In genomic region chr17:67629963-67630320, GRCh38 we compare ENCODE assay signal across 8 cellular contexts.
A peak's percentile ranks its signal among the peaks of the same experiment; 100 is the strongest.
DNase-seq lines count a peak whose midpoint lies in the region; ATAC-seq and TF ChIP-seq lines count a peak whose summit lies in the region.

No MANE protein-coding gene starts in this region.

- H3K4me3 ChIP-seq in RWPE2 (ENCODE audit: severe bottlenecking) (no peak overlapping the region), cardiac muscle cell (no peak overlapping the region), testis (no peak overlapping the region)
- no peak overlapping the region for H3K4me3 ChIP-seq in effector memory CD4-positive, alpha-beta T cell (ENCODE audit: insufficient read depth, low read depth, low read length, poor library complexity, severe bottlenecking)

- peaks cover 21% of the 10 kb centered on the region for H3K36me3 ChIP-seq in RWPE2 (ENCODE audit: low read depth)
- no peaks in the 10 kb centered on the region for H3K36me3 ChIP-seq in cardiac muscle cell
- H3K36me3 ChIP-seq in testis (ENCODE audit: low read depth, missing control alignments), result no peaks in the 10 kb centered on the region
- peaks cover 38% of the 10 kb centered on the region for H3K36me3 ChIP-seq in effector memory CD4-positive, alpha-beta T cell (ENCODE audit: control insufficient read depth, insufficient read depth, low read length)

- H3K9me3 ChIP-seq in CD4-positive, alpha-beta T cell (ENCODE audit: control insufficient read depth, low read length), result no peaks in the 10 kb centered on the region
- H3K9me3 ChIP-seq in RWPE2 (ENCODE audit: severe bottlenecking) (no peaks in the 10 kb centered on the region), cardiac muscle cell (ENCODE audit: low read depth) (no peaks in the 10 kb centered on the region), testis (no peaks in the 10 kb centered on the region)
- no peaks in the 10 kb centered on the region for H3K9me3 ChIP-seq in effector memory CD4-positive, alpha-beta T cell (ENCODE audit: control insufficient read depth, low read length)

- no peak for TF ChIP-seq POLR2A in testis (IDR thresholded peaks at IDR 0.05)

- no peaks in the 10 kb centered on the region for H3K27me3 Mint-ChIP-seq in CD4-positive, alpha-beta T cell
- no peaks in the 10 kb centered on the region for H3K27me3 Mint-ChIP-seq in stimulated activated naive B cell treated with anti-CD40 and anti-IgM and Interleukin-4, amounts not matched to agents 10 μg/mL and 1 μg/mL and 100 μg/mL, for 72 hours

- H3K4me3 Mint-ChIP-seq in CD4-positive, alpha-beta T cell, result no peak overlapping the region
- H3K4me3 Mint-ChIP-seq in stimulated activated naive B cell treated with anti-CD40 and anti-IgM and Interleukin-4, amounts not matched to agents 10 μg/mL and 1 μg/mL and 100 μg/mL, for 72 hours, result no peak overlapping the region

- TF ChIP-seq CTCF in CD4-positive, alpha-beta T cell (IDR thresholded peaks at IDR 0.05), result peak; percentile 37
- peak; percentile 60 for TF ChIP-seq CTCF in RWPE2 (IDR thresholded peaks at IDR 0.05; ENCODE audit: poor library complexity, severe bottlenecking)
- peak; percentile 57 for TF ChIP-seq CTCF in cardiac muscle cell (IDR thresholded peaks at IDR 0.05; ENCODE audit: low read depth, low read length)
- peak in 2 of 3 experiments; percentile 19 to 34 for TF ChIP-seq CTCF in testis (IDR thresholded peaks at IDR 0.05)

- no peaks in the 10 kb centered on the region for H3K27me3 ChIP-seq in CD4-positive, alpha-beta T cell (ENCODE audit: control insufficient read depth, insufficient read depth, low read length)
- H3K27me3 ChIP-seq in RWPE2 (ENCODE audit: insufficient read depth, poor library complexity, severe bottlenecking), result no peaks in the 10 kb centered on the region
- H3K27me3 ChIP-seq in cardiac muscle cell, result no peaks in the 10 kb centered on the region
- H3K27me3 ChIP-seq in testis, result no peaks in the 10 kb centered on the region
- H3K27me3 ChIP-seq in effector memory CD4-positive, alpha-beta T cell (replicated peaks; ENCODE audit: control insufficient read depth, insufficient read depth, low read length, poor library complexity, severe bottlenecking), result no peaks in the 10 kb centered on the region

- H3K27ac ChIP-seq in CD4-positive, alpha-beta T cell (ENCODE audit: low read depth, low read length), result no peak overlapping the region
- H3K27ac ChIP-seq in RWPE2 (ENCODE audit: poor library complexity, severe bottlenecking) (no peak overlapping the region), cardiac muscle cell (no peak overlapping the region), testis (no peak overlapping the region)
- no peak overlapping the region for H3K27ac ChIP-seq in effector memory CD4-positive, alpha-beta T cell (ENCODE audit: insufficient read depth, low read length, poor library complexity, severe bottlenecking)

- peak; percentile 44 for ATAC-seq in CD4-positive, alpha-beta T cell (ENCODE audit: poor library complexity)
- peak; percentile 67 for ATAC-seq in RWPE2 (ENCODE audit: low read depth)
- ATAC-seq in stimulated activated naive CD8-positive, alpha-beta T cell treated with anti-CD3 and anti-CD28 coated beads, Interleukin-15, Interleukin-2, amounts not matched to agents 100 U/mL and 50 U/mL, for 24 hours, result no peak
- ATAC-seq in stimulated activated naive B cell treated with anti-CD40 and anti-IgM and Interleukin-4, amounts not matched to agents 10 μg/mL and 1 μg/mL and 100 μg/mL, for 72 hours (replicated peaks), result no peak

- peaks cover 62% of the 10 kb centered on the region for H3K36me3 Mint-ChIP-seq in CD4-positive, alpha-beta T cell (ENCODE audit: low read depth)
- peaks cover 23 to 25% of the 10 kb centered on the region in 2 donors for H3K36me3 Mint-ChIP-seq in stimulated activated naive B cell treated with anti-CD40 and anti-IgM and Interleukin-4, amounts not matched to agents 10 μg/mL and 1 μg/mL and 100 μg/mL, for 72 hours

- POLR2A ChIA-PET in CD4-positive, alpha-beta T cell (lab: Charles Lee), result interaction anchor here (0.8 kb wide), 1 partner anchor 264 kb away, joined by 4 read pairs; no protein-coding TSS in a partner anchor

- H3K9me3 Mint-ChIP-seq in CD4-positive, alpha-beta T cell, result no peaks in the 10 kb centered on the region
- H3K9me3 Mint-ChIP-seq in stimulated activated naive B cell treated with anti-CD40 and anti-IgM and Interleukin-4, amounts not matched to agents 10 μg/mL and 1 μg/mL and 100 μg/mL, for 72 hours, result peaks cover 8 to 12% of the 10 kb centered on the region in 2 donors

- peaks cover 9% of the 10 kb centered on the region for H3K4me1 Mint-ChIP-seq in CD4-positive, alpha-beta T cell (ENCODE audit: low read depth)
- H3K4me1 Mint-ChIP-seq in stimulated activated naive B cell treated with anti-CD40 and anti-IgM and Interleukin-4, amounts not matched to agents 10 μg/mL and 1 μg/mL and 100 μg/mL, for 72 hours, result no peaks in the 10 kb centered on the region

- CTCF ChIA-PET in CD4-positive, alpha-beta T cell (lab: Charles Lee), result interaction anchor here (0.7 to 1.4 kb wide), 2 partner anchors 255 to 276 kb away, joined by 3 to 7 read pairs; no protein-coding TSS in a partner anchor

- DNase-seq in CD4-positive, alpha-beta T cell, result no peak
- peak; percentile 20 for DNase-seq in HPDE6-E6E7 (ENCODE audit: extremely low spot score)
- no peak for DNase-seq in RWPE2 (ENCODE audit: low spot score)
- peak; percentile 15 to 75 for DNase-seq in cardiac muscle cell (ENCODE audit: low read depth in 1 of 2, low spot score in 1 of 2)
- no peak for DNase-seq in testis
- no peak for DNase-seq in effector memory CD4-positive, alpha-beta T cell
- DNase-seq in stimulated activated naive CD8-positive, alpha-beta T cell treated with anti-CD3 and anti-CD28 coated beads, Interleukin-15, Interleukin-2, amounts not matched to agents 100 U/mL and 50 U/mL, for 24 hours, result no peak
- DNase-seq in stimulated activated naive B cell treated with anti-CD40 and anti-IgM and Interleukin-4, amounts not matched to agents 10 μg/mL and 1 μg/mL and 100 μg/mL, for 72 hours, result no peak

- 39 to 51% methylated on average over 4 of the region's 4 CpGs for WGBS in testis, 2 donors

- intact Hi-C loops in CD4-positive, alpha-beta T cell (cut with DNase I, micrococcal nuclease), result loop anchor here (1.0 kb wide), 2 partner anchors 255 to 256 kb away; no protein-coding TSS in a partner anchor
- intact Hi-C loops in testis (cut with DNase I; ENCODE audit: low total_unique reads), result no loop called here

- H3K27ac Mint-ChIP-seq in CD4-positive, alpha-beta T cell, result no peak overlapping the region
- H3K27ac Mint-ChIP-seq in stimulated activated naive B cell treated with anti-CD40 and anti-IgM and Interleukin-4, amounts not matched to agents 10 μg/mL and 1 μg/mL and 100 μg/mL, for 72 hours, result no peak overlapping the region

- H3K4me1 ChIP-seq in RWPE2 (ENCODE audit: insufficient read depth, poor library complexity, severe bottlenecking) (no peaks in the 10 kb centered on the region), cardiac muscle cell (ENCODE audit: low read depth) (no peaks in the 10 kb centered on the region), testis (no peaks in the 10 kb centered on the region)
- no peaks in the 10 kb centered on the region for H3K4me1 ChIP-seq in effector memory CD4-positive, alpha-beta T cell (ENCODE audit: control insufficient read depth, insufficient read depth, low read length, poor library complexity, severe bottlenecking)

Comparison
In these comparisons a context has a peak if more than half of its experiments do, and no peak if none do; other contexts are left out.
1. ATAC-seq: peak in CD4-positive, alpha-beta T cell (single experiment) and RWPE2 (single experiment); none in stimulated activated naive CD8-positive, alpha-beta T cell treated with anti-CD3 and anti-CD28 coated beads, Interleukin-15, Interleukin-2, amounts not matched to agents 100 U/mL and 50 U/mL, for 24 hours (single experiment) and stimulated activated naive B cell treated with anti-CD40 and anti-IgM and Interleukin-4, amounts not matched to agents 10 μg/mL and 1 μg/mL and 100 μg/mL, for 72 hours (0 of 2).
2. DNase-seq: peak in HPDE6-E6E7 (single experiment) and cardiac muscle cell (2 of 2); none in CD4-positive, alpha-beta T cell (0 of 10), RWPE2 (single experiment), testis (single experiment), effector memory CD4-positive, alpha-beta T cell (0 of 3), stimulated activated naive CD8-positive, alpha-beta T cell treated with anti-CD3 and anti-CD28 coated beads, Interleukin-15, Interleukin-2, amounts not matched to agents 100 U/mL and 50 U/mL, for 24 hours (single experiment) and stimulated activated naive B cell treated with anti-CD40 and anti-IgM and Interleukin-4, amounts not matched to agents 10 μg/mL and 1 μg/mL and 100 μg/mL, for 72 hours (single experiment).
3. Peak in every context shown above with its lines, with median percentiles within 50 percentile points of each other: CTCF ChIP-seq.